ENCODE assay signal across 16 cellular contexts in genomic region chr6:35441205-35441604, GRCh38. TPM values are rescaled to one million over a fixed set of nuclear protein-coding genes. Genes with fewer than 3 reads are reported as not detected.
A peak's percentile ranks its signal among the peaks of the same experiment; 100 is the strongest.
DNase-seq lines count a peak whose midpoint lies in the region; ATAC-seq lines count a peak whose summit lies in the region.
"Had no signal": no experiment of that assay in that cellular context is flagged by ENCODE, and none has a peak within 500 bp of the region (broad histone marks: within the 10 kb centered on the region; RNA-seq: fewer than 3 reads in every experiment).

No MANE protein-coding gene starts in this region.

- no peak overlapping the region for H3K23ac ChIP-seq in neuronal stem cell (ENCODE audit: low read depth, low read length, poor library complexity)

- H3K14ac ChIP-seq in neuronal stem cell (ENCODE audit: low read length), result peak overlapping the region; percentile 47

- H4K8ac ChIP-seq in neuronal stem cell (ENCODE audit: low read depth, low read length), result no peak overlapping the region

- H3K4ac ChIP-seq in neuronal stem cell (ENCODE audit: low read length), result no peak overlapping the region

- no peak overlapping the region for H2AFZ ChIP-seq in neuronal stem cell (ENCODE audit: low read length)

- DNase-seq in Right ventricle myocardium superior (no peak), cardiac septum (ENCODE audit: low spot score) (no peak), left ventricle myocardium superior (no peak), neuronal stem cell (ENCODE audit: low spot score) (no peak), T1000 (lab: John Stamatoyannopoulos, UW) (no peak)
- no peak for DNase-seq in activated CD8-positive, alpha-beta T cell treated with anti-CD3 and anti-CD28 coated beads, Interleukin-2, amount 10 ng/mL, durations not matched to agents 7 days and 5 days
- DNase-seq in activated naive CD8-positive, alpha-beta T cell treated with anti-CD3 and anti-CD28 coated beads, Interleukin-2, amount 50 U/mL, for 24 hours, result no peak
- DNase-seq: 8988T; AML-193; Caco-2; CD8-positive, alpha-beta memory T cell; DND-41; GDM1; HCEC 1CT; HFFc6 had no signal

- H3K36me3 ChIP-seq in neuronal stem cell (replicated peaks in 1 of 2; ENCODE audit: control insufficient read depth in 2 of 2, insufficient read depth in 2 of 2, low read length in 2 of 2), result no peaks in the 10 kb centered on the region
- H3K36me3 ChIP-seq: BLaER1 had no signal

- H2BK12ac ChIP-seq in neuronal stem cell (ENCODE audit: low read length), result peak overlapping the region; percentile 84

- H3K18ac ChIP-seq in neuronal stem cell (ENCODE audit: low read length), result peak overlapping the region; percentile 52

- no peaks in the 10 kb centered on the region for H3K9me3 Mint-ChIP-seq in activated CD8-positive, alpha-beta T cell treated with anti-CD3 and anti-CD28 coated beads, Interleukin-2, amount 10 ng/mL, durations not matched to agents 7 days and 5 days (ENCODE audit: insufficient read depth)
- H3K9me3 Mint-ChIP-seq in activated naive CD8-positive, alpha-beta T cell treated with anti-CD3 and anti-CD28 coated beads, Interleukin-2, amount 50 U/mL, for 24 hours, result no peaks in the 10 kb centered on the region
- H3K9me3 Mint-ChIP-seq: CD8-positive, alpha-beta memory T cell; HFFc6 had no signal

- no peak overlapping the region for H2AK5ac ChIP-seq in neuronal stem cell (ENCODE audit: low read depth, low read length)

- H3K27me3 Mint-ChIP-seq in activated CD8-positive, alpha-beta T cell treated with anti-CD3 and anti-CD28 coated beads, Interleukin-2, amount 10 ng/mL, durations not matched to agents 7 days and 5 days (ENCODE audit: low read depth), result no peaks in the 10 kb centered on the region
- H3K27me3 Mint-ChIP-seq in activated naive CD8-positive, alpha-beta T cell treated with anti-CD3 and anti-CD28 coated beads, Interleukin-2, amount 50 U/mL, for 24 hours, result no peaks in the 10 kb centered on the region
- H3K27me3 Mint-ChIP-seq: CD8-positive, alpha-beta memory T cell had no signal

- H3K4me3 ChIP-seq in neuronal stem cell (ENCODE audit: low read length in 2 of 2), result no peak overlapping the region
- H3K4me3 ChIP-seq: BLaER1 had no signal

- H3K4me1 Mint-ChIP-seq in activated CD8-positive, alpha-beta T cell treated with anti-CD3 and anti-CD28 coated beads, Interleukin-2, amount 10 ng/mL, durations not matched to agents 7 days and 5 days (ENCODE audit: low read depth), result peaks cover 14% of the 10 kb centered on the region
- H3K4me1 Mint-ChIP-seq in activated naive CD8-positive, alpha-beta T cell treated with anti-CD3 and anti-CD28 coated beads, Interleukin-2, amount 50 U/mL, for 24 hours, result no peaks in the 10 kb centered on the region

- no peak overlapping the region for H3K4me2 ChIP-seq in neuronal stem cell (ENCODE audit: insufficient read depth, low read length, poor library complexity, severe bottlenecking)
- H3K4me2 ChIP-seq: BLaER1 had no signal

- H3K4me1 ChIP-seq in neuronal stem cell (ENCODE audit: control insufficient read depth in 2 of 2, insufficient read depth in 1 of 2, low read depth in 1 of 2, low read length in 2 of 2), result peaks cover 0 to 1% of the 10 kb centered on the region in 2 donors
- H3K4me1 ChIP-seq: Caco-2 had no signal

- H4K91ac ChIP-seq in neuronal stem cell (ENCODE audit: low read depth, low read length, poor library complexity), result no peak overlapping the region

- no CpG with 5 or more reads among the region's 3 CpGs for WGBS in neuronal stem cell (ENCODE audit: extremely low coverage in 2 of 2, insufficient read length in 2 of 2, insufficient replicate concordance in 1 of 2), 2 donors

- H3K36me3 Mint-ChIP-seq in activated CD8-positive, alpha-beta T cell treated with anti-CD3 and anti-CD28 coated beads, Interleukin-2, amount 10 ng/mL, durations not matched to agents 7 days and 5 days (ENCODE audit: low read depth), result no peaks in the 10 kb centered on the region
- no peaks in the 10 kb centered on the region for H3K36me3 Mint-ChIP-seq in activated naive CD8-positive, alpha-beta T cell treated with anti-CD3 and anti-CD28 coated beads, Interleukin-2, amount 50 U/mL, for 24 hours (ENCODE audit: low read depth)
- H3K36me3 Mint-ChIP-seq: CD8-positive, alpha-beta memory T cell had no signal

- H3K79me1 ChIP-seq in neuronal stem cell (ENCODE audit: low read depth, low read length), result peaks cover 2% of the 10 kb centered on the region

- no peak overlapping the region for H2BK120ac ChIP-seq in neuronal stem cell (ENCODE audit: low read depth, low read length)

- CTCF ChIA-PET in activated CD8-positive, alpha-beta T cell treated with anti-CD3 and anti-CD28 coated beads, Interleukin-2, amount 10 ng/mL, durations not matched to agents 7 days and 5 days (lab: Charles Lee), result no interaction called here

- intact Hi-C loops in Right ventricle myocardium superior (cut with DNase I), result no loop called here
- intact Hi-C loops in cardiac septum (cut with DNase I), result no loop called here
- intact Hi-C loops in left ventricle myocardium superior (cut with micrococcal nuclease), result no loop called here

- no peak overlapping the region for H3K27ac Mint-ChIP-seq in activated CD8-positive, alpha-beta T cell treated with anti-CD3 and anti-CD28 coated beads, Interleukin-2, amount 10 ng/mL, durations not matched to agents 7 days and 5 days
- no peak overlapping the region for H3K27ac Mint-ChIP-seq in activated naive CD8-positive, alpha-beta T cell treated with anti-CD3 and anti-CD28 coated beads, Interleukin-2, amount 50 U/mL, for 24 hours
- H3K27ac Mint-ChIP-seq: HFFc6 had no signal

- H3K4me3 Mint-ChIP-seq in activated CD8-positive, alpha-beta T cell treated with anti-CD3 and anti-CD28 coated beads, Interleukin-2, amount 10 ng/mL, durations not matched to agents 7 days and 5 days, result no peak overlapping the region
- no peak overlapping the region for H3K4me3 Mint-ChIP-seq in activated naive CD8-positive, alpha-beta T cell treated with anti-CD3 and anti-CD28 coated beads, Interleukin-2, amount 50 U/mL, for 24 hours
- H3K4me3 Mint-ChIP-seq: CD8-positive, alpha-beta memory T cell; HFFc6 had no signal

- H2BK5ac ChIP-seq in neuronal stem cell (ENCODE audit: low read length), result peak overlapping the region; percentile 94

- ATAC-seq in Right ventricle myocardium superior (ENCODE audit: poor library complexity) (peak; percentile 67), left ventricle myocardium superior (peak; percentile 94)
- no peak for ATAC-seq in activated CD8-positive, alpha-beta T cell treated with anti-CD3 and anti-CD28 coated beads, Interleukin-2, amount 10 ng/mL, durations not matched to agents 7 days and 5 days
- no peak for ATAC-seq in activated naive CD8-positive, alpha-beta T cell treated with anti-CD3 and anti-CD28 coated beads, Interleukin-2, amount 50 U/mL, for 24 hours

- H3K27ac ChIP-seq in neuronal stem cell (replicated peaks; ENCODE audit: low read length), result no peak overlapping the region
- H3K27ac ChIP-seq: BLaER1 had no signal

- POLR2A ChIA-PET in activated CD8-positive, alpha-beta T cell treated with anti-CD3 and anti-CD28 coated beads, Interleukin-2, amount 10 ng/mL, durations not matched to agents 7 days and 5 days (lab: Charles Lee), result interaction anchor here (0.6 kb wide), 1 partner anchor 192 kb away, joined by 6 read pairs; no protein-coding TSS in a partner anchor

- H3K9ac ChIP-seq in neuronal stem cell (ENCODE audit: low read depth, low read length, poor library complexity), result no peak overlapping the region
- H3K9ac ChIP-seq: BLaER1 had no signal

- no peaks in the 10 kb centered on the region for H3K9me3 ChIP-seq in neuronal stem cell (replicated peaks in 1 of 2; ENCODE audit: control insufficient read depth in 2 of 2, insufficient read depth in 1 of 2, low read depth in 1 of 2, low read length in 2 of 2)
- H3K9me3 ChIP-seq: BLaER1, Caco-2 had no signal

- no peaks in the 10 kb centered on the region for H3K27me3 ChIP-seq in neuronal stem cell (ENCODE audit: control insufficient read depth in 3 of 3, insufficient read depth in 3 of 3, low read depth in 1 of 3, low read length in 3 of 3)
- H3K27me3 ChIP-seq: BLaER1 had no signal

- no peak overlapping the region for H2BK15ac ChIP-seq in neuronal stem cell (ENCODE audit: low read length)

RNA-seq across cellular contexts. Expression of gene FANCE, which starts 10.9 kb away (rescaled TPM):
- total RNA-seq in Right ventricle myocardium superior (3.4 TPM), cardiac septum (2.9 TPM), left ventricle myocardium superior (3.8 TPM)
- 8.9 TPM for polyA plus RNA-seq in neuronal stem cell (2013, experiment 1 of 2)
- 8.3 TPM for polyA plus RNA-seq in neuronal stem cell (2013, experiment 2 of 2)
- 10 to 100 TPM; 20.4 to 21.9 TPM for total RNA-seq in activated CD8-positive, alpha-beta T cell treated with anti-CD3 and anti-CD28 coated beads, Interleukin-2, amount 10 ng/mL, durations not matched to agents 7 days and 5 days

RNA-seq across cellular contexts. Expression of gene RPL10A, which starts 27.0 kb away (rescaled TPM):
- total RNA-seq in Right ventricle myocardium superior (535 TPM), cardiac septum (432 TPM), left ventricle myocardium superior (560 TPM)
- polyA plus RNA-seq in neuronal stem cell (2013, experiment 1 of 2), result 2,893 TPM
- polyA plus RNA-seq in neuronal stem cell (2013, experiment 2 of 2), result 2,832 TPM
- 1,000 to 10,000 TPM; 1,398 to 1,443 TPM for total RNA-seq in activated CD8-positive, alpha-beta T cell treated with anti-CD3 and anti-CD28 coated beads, Interleukin-2, amount 10 ng/mL, durations not matched to agents 7 days and 5 days

RNA-seq across cellular contexts. Expression of gene TEAD3, which starts 55.7 kb away (rescaled TPM):
- total RNA-seq in Right ventricle myocardium superior (25.4 TPM), cardiac septum (63.3 TPM), left ventricle myocardium superior (30.4 TPM)
- polyA plus RNA-seq in neuronal stem cell (2013, experiment 1 of 2), result 37.2 TPM
- polyA plus RNA-seq in neuronal stem cell (2013, experiment 2 of 2), result 37.9 TPM
- under 1 TPM; 0.18 to 0.21 TPM for total RNA-seq in activated CD8-positive, alpha-beta T cell treated with anti-CD3 and anti-CD28 coated beads, Interleukin-2, amount 10 ng/mL, durations not matched to agents 7 days and 5 days

Comparison
In these comparisons a context has a peak if more than half of its experiments do, and no peak if none do; other contexts are left out.
1. ATAC-seq: peak in Right ventricle myocardium superior (single experiment) and left ventricle myocardium superior (single experiment); none in activated CD8-positive, alpha-beta T cell treated with anti-CD3 and anti-CD28 coated beads, Interleukin-2, amount 10 ng/mL, durations not matched to agents 7 days and 5 days (single experiment) and activated naive CD8-positive, alpha-beta T cell treated with anti-CD3 and anti-CD28 coated beads, Interleukin-2, amount 50 U/mL, for 24 hours (single experiment).
2. RNA of gene TEAD3, which starts 55.7 kb away (total RNA-seq): 63.3 TPM in cardiac septum (single experiment), 30.4 TPM in left ventricle myocardium superior (single experiment) and 25.4 TPM in Right ventricle myocardium superior (single experiment); 0.18 to 0.21 TPM in activated CD8-positive, alpha-beta T cell treated with anti-CD3 and anti-CD28 coated beads, Interleukin-2, amount 10 ng/mL, durations not matched to agents 7 days and 5 days; every median in the first group is over 10 times any median in the second.